In the genomic region with DNA sequence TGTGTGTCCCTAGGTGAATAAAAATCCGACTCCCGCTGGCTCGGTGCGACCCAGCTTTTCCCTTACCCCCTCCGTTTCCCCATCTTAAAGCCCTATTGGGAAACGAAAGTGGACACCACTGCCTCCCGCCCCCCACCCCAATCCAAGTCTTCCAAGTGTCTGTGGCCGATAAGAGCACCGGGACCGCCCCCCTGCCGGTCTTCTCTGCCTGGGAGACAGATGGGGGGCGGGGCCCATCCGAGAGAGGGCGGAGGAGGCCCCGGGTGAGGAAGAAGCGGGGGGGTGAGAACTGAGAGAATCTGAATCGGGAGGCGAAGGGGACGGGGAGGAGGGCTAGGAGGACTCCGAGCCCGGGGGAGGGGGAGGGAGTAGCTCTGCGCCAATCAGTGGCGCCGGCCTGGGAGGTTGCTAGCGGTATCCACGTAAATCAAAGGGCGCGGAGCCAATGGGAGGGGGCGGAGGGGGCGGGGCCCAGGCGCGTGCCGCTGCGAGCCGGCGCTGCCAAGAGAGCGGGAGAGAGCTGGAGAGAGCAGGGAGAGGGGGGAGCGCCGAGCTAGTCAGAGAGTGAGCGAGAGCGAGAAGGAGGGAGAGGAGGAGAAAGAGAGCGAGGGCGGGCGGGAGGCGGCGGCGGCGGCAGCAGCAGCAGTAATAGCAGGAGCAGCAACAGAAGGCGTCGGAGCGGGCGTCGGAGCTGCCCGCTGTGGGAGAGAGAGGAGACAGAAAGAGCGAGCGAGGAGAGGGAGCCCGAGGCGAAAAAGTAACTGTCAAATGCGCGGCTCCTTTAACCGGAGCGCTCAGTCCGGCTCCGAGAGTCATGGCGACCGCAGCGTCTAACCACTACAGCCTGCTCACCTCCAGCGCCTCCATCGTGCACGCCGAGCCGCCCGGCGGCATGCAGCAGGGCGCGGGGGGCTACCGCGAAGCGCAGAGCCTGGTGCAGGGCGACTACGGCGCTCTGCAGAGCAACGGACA, we compare ENCODE assay signal across 9 cellular contexts. TPM values are rescaled to one million over a fixed set of nuclear protein-coding genes. Genes with fewer than 3 reads are reported as not detected.
DNase-seq lines count a peak whose midpoint lies in the region; ATAC-seq and TF ChIP-seq lines count a peak whose summit lies in the region.
"Had no signal": no experiment of that assay in that cellular context is flagged by ENCODE, and none has a peak within 500 bp of the region (broad histone marks: within the 10 kb centered on the region; RNA-seq: fewer than 3 reads in every experiment).

A gene (plus strand): TSS at position 515 of the 972 bp plus-strand sequence. CDS start 300 bp downstream, at position 815.

- CTCF ChIA-PET in Panc1 (lab: Charles Lee) = interaction anchor here (0.7 kb wide), 1 partner anchor 857 kb away, joined by 3 read pairs; no protein-coding TSS in a partner anchor
- CTCF ChIA-PET in activated naive CD4-positive, alpha-beta T cell treated with anti-CD3 and anti-CD28 coated beads for 36 hours (lab: Charles Lee) = interaction anchor here (1.6 kb wide), 1 partner anchor 11 kb away, joined by 4 read pairs; no protein-coding TSS in a partner anchor

- H3K4me3 Mint-ChIP-seq in IgD-negative memory B cell = peak within 1 kb of the TSS; percentile 84 to 98 (median 94)
- peak within 1 kb of the TSS; percentile 73 for H3K4me3 Mint-ChIP-seq in activated naive CD4-positive, alpha-beta T cell treated with anti-CD3 and anti-CD28 coated beads for 36 hours

- peaks cover 19 to 40% (median 29%) of the 10 kb centered on the region in 3 donors for H3K4me1 Mint-ChIP-seq in IgD-negative memory B cell
- H3K4me1 Mint-ChIP-seq in activated naive CD4-positive, alpha-beta T cell treated with anti-CD3 and anti-CD28 coated beads for 36 hours (ENCODE audit: low read depth) = peaks cover 34% of the 10 kb centered on the region

- 0% methylated on average over 23 to 27 of the region's 83 CpGs for WGBS in gastroesophageal sphincter (ENCODE audit: low coverage in 1 of 2), 2 donors

- in situ Hi-C loops in Panc1 (cut with HindIII; ENCODE audit: low pct_unique_long_range_greater_than_20kb, low sequenced_read_pairs) = no loop called here

- H3K27me3 ChIP-seq in Panc1 (ENCODE audit: control insufficient read depth, insufficient read depth, low read length) (peaks cover 67% of the 10 kb centered on the region), gastroesophageal sphincter (peaks cover 96% of the 10 kb centered on the region), thoracic aorta (replicated peaks; ENCODE audit: insufficient read depth) (peaks cover 49% of the 10 kb centered on the region)

- no peak for TF ChIP-seq EP300 in gastroesophageal sphincter (IDR thresholded peaks at IDR 0.05)

- H3K4me3 ChIP-seq in Panc1 (ENCODE audit: low read depth in 2 of 2, low read length in 2 of 2) (peak within 1 kb of the TSS; percentile 45 to 60), gastroesophageal sphincter (peak within 1 kb of the TSS; percentile 41 to 64), thoracic aorta (peak within 1 kb of the TSS; percentile 93)

- POLR2A ChIA-PET in Panc1 (lab: Charles Lee) = no interaction called here

- DNase-seq in DMS114 treated with DMSO at 0.1 percent for 48 hours (lab: John Stamatoyannopoulos, UW; ENCODE audit: unreplicated experiment) (peak; percentile 70), Panc1 (ENCODE audit: low read depth, low spot score) (no peak), non-pigmented ciliary epithelial cell (ENCODE audit: low read depth) (peak; percentile 44), thoracic aorta (ENCODE audit: low spot score) (peak; percentile 25)
- DNase-seq in activated naive CD4-positive, alpha-beta T cell treated with anti-CD3 and anti-CD28 coated beads for 36 hours = peak; percentile 78

- no TSS peak for BruUV-seq in Panc1 (replicated peaks; lab: Mats Ljungman, UMichigan)

- no peak for TF ChIP-seq POLR2A in gastroesophageal sphincter (IDR thresholded peaks at IDR 0.05)

- no peaks in the 10 kb centered on the region for H3K9me3 ChIP-seq in Panc1 (ENCODE audit: control insufficient read depth, insufficient read depth, low read depth, low read length)
- no peaks in the 10 kb centered on the region for H3K9me3 ChIP-seq in gastroesophageal sphincter
- no peaks in the 10 kb centered on the region for H3K9me3 ChIP-seq in thoracic aorta

- H3K4me1 ChIP-seq in Panc1 (ENCODE audit: control insufficient read depth, insufficient read depth, low read length) (peaks cover 9% of the 10 kb centered on the region), gastroesophageal sphincter (peaks cover 0 to 56% (median 34%) of the 10 kb centered on the region in 3 donors), thoracic aorta (ENCODE audit: control insufficient read depth in 1 of 2, low read depth in 2 of 2) (peaks cover 16 to 34% of the 10 kb centered on the region in 2 donors)

- H3K27ac ChIP-seq in Panc1 (ENCODE audit: low read length) = no peak within 1 kb of the TSS
- peak within 1 kb of the TSS in 1 of 4 donors; percentile 13 for H3K27ac ChIP-seq in gastroesophageal sphincter
- no peak within 1 kb of the TSS for H3K27ac ChIP-seq in thoracic aorta

- H3K27ac Mint-ChIP-seq in IgD-negative memory B cell = peak within 1 kb of the TSS; percentile 83 to 93 (median 87)
- H3K27ac Mint-ChIP-seq in activated naive CD4-positive, alpha-beta T cell treated with anti-CD3 and anti-CD28 coated beads for 36 hours = no peak within 1 kb of the TSS

- peaks cover 0 to 9% (median 0%) of the 10 kb centered on the region in 3 donors for H3K9me3 Mint-ChIP-seq in IgD-negative memory B cell
- no peaks in the 10 kb centered on the region for H3K9me3 Mint-ChIP-seq in activated naive CD4-positive, alpha-beta T cell treated with anti-CD3 and anti-CD28 coated beads for 36 hours

- ATAC-seq in GM21723 (IDR thresholded peaks at IDR 0.05; ENCODE audit: unreplicated experiment) (peak; percentile 64), Panc1 (peak; percentile 78), gastroesophageal sphincter (peak; percentile 57), thoracic aorta (ENCODE audit: insufficient number of reproducible peaks, low FRiP score, low read depth) (no peak)

- intact Hi-C loops in Panc1 (cut with micrococcal nuclease; ENCODE audit: unreplicated experiment) = no loop called here
- intact Hi-C loops in activated naive CD4-positive, alpha-beta T cell treated with anti-CD3 and anti-CD28 coated beads for 36 hours (cut with micrococcal nuclease) = loop anchor here (1.0 to 10.0 kb wide), 6 partner anchors 8 to 1937 kb away; a partner anchor contains a TSS

- H3K27me3 Mint-ChIP-seq in IgD-negative memory B cell = peaks cover 62% of the 10 kb centered on the region
- H3K27me3 Mint-ChIP-seq in activated naive CD4-positive, alpha-beta T cell treated with anti-CD3 and anti-CD28 coated beads for 36 hours (ENCODE audit: low read depth) = peaks cover 72% of the 10 kb centered on the region

- TF ChIP-seq CTCF in Panc1 (IDR thresholded peaks at IDR 0.05) = no peak
- no peak for TF ChIP-seq CTCF in gastroesophageal sphincter (IDR thresholded peaks at IDR 0.05)
- no peak for TF ChIP-seq CTCF in thoracic aorta (IDR thresholded peaks at IDR 0.05)

- H3K36me3 ChIP-seq in Panc1 (ENCODE audit: control insufficient read depth, insufficient read depth, low read length) (no peaks in the 10 kb centered on the region), gastroesophageal sphincter (no peaks in the 10 kb centered on the region), thoracic aorta (no peaks in the 10 kb centered on the region)

- peaks cover 3% of the 10 kb centered on the region for H3K36me3 Mint-ChIP-seq in IgD-negative memory B cell
- no peaks in the 10 kb centered on the region for H3K36me3 Mint-ChIP-seq in activated naive CD4-positive, alpha-beta T cell treated with anti-CD3 and anti-CD28 coated beads for 36 hours (ENCODE audit: low read depth)

RNA-seq across cellular contexts. Expression of the gene that starts here (rescaled TPM):
- polyA plus RNA-seq in IgD-negative memory B cell = not detected
- total RNA-seq in Panc1 (2021; ENCODE audit: unreplicated experiment) = not detected
- not detected for polyA plus RNA-seq in Panc1 (2012; ENCODE audit: insufficient read length)
- total RNA-seq in activated naive CD4-positive, alpha-beta T cell treated with anti-CD3 and anti-CD28 coated beads for 36 hours = not detected
- under 1 TPM in 1 of 4 donors, not detected in 3; 0.08 TPM for total RNA-seq in gastroesophageal sphincter
- not detected for total RNA-seq in thoracic aorta
- polyA plus RNA-seq: adipose tissue had no signal

Comparison
In these comparisons a context has a peak if more than half of its experiments do, and no peak if none do; other contexts are left out.
1. Peak in ATAC-seq and H3K4me3 ChIP-seq in Panc1; RNA of the gene not detected or under 1 TPM.
2. Peak in DNase-seq in activated naive CD4-positive, alpha-beta T cell treated with anti-CD3 and anti-CD28 coated beads for 36 hours; RNA of the gene not detected or under 1 TPM.
3. Peak in ATAC-seq and H3K4me3 ChIP-seq in gastroesophageal sphincter; RNA of the gene not detected or under 1 TPM.
4. Peak in DNase-seq and H3K4me3 ChIP-seq in thoracic aorta; RNA of the gene not detected or under 1 TPM.